ENCODE assay signal across 11 cellular contexts in genomic region chr2:120818441-120818920, GRCh38.
DNase-seq lines count a peak whose midpoint lies in the region; ATAC-seq and TF ChIP-seq lines count a peak whose summit lies in the region.
"Had no signal": no experiment of that assay in that cellular context is flagged by ENCODE, and none has a peak within 500 bp of the region (broad histone marks: within the 10 kb centered on the region; RNA-seq: fewer than 3 reads in every experiment).

No MANE protein-coding gene starts in this region.

- no peak overlapping the region for H3K4me3 Mint-ChIP-seq in chondrocyte (ENCODE audit: unreplicated experiment)
- H3K4me3 Mint-ChIP-seq in activated T-cell treated with anti-CD3 and anti-CD28 coated beads, Interleukin-2, amount 50 U/mL, for 4 hours: no peak overlapping the region
- H3K4me3 Mint-ChIP-seq: central memory CD8-positive, alpha-beta T cell had no signal

- no peak for TF ChIP-seq POLR2A in esophagus squamous epithelium (IDR thresholded peaks at IDR 0.05)

- peaks cover 3% of the 10 kb centered on the region for H3K36me3 Mint-ChIP-seq in chondrocyte (ENCODE audit: low read depth)
- H3K36me3 Mint-ChIP-seq in activated T-cell treated with anti-CD3 and anti-CD28 coated beads, Interleukin-2, amount 50 U/mL, for 4 hours (ENCODE audit: insufficient read depth): no peaks in the 10 kb centered on the region

- no peaks in the 10 kb centered on the region for H3K27me3 Mint-ChIP-seq in chondrocyte (ENCODE audit: low read depth)
- no peaks in the 10 kb centered on the region for H3K27me3 Mint-ChIP-seq in activated T-cell treated with anti-CD3 and anti-CD28 coated beads, Interleukin-2, amount 50 U/mL, for 4 hours (ENCODE audit: low read depth)

- H3K27ac Mint-ChIP-seq in chondrocyte (ENCODE audit: unreplicated experiment): peak overlapping the region; percentile 49

- CTCF ChIA-PET in AG04450 (lab: Charles Lee): no interaction called here

- H3K27ac ChIP-seq in AG04450 (ENCODE audit: low read depth, low read length): peak overlapping the region; percentile 67
- peak overlapping the region; percentile 56 for H3K27ac ChIP-seq in muscle layer of colon (ENCODE audit: low read depth, low read length)
- no peak overlapping the region for H3K27ac ChIP-seq in esophagus squamous epithelium
- no peak overlapping the region for H3K27ac ChIP-seq in foreskin keratinocyte
- H3K27ac ChIP-seq: C4-2B had no signal

- H3K9me3 Mint-ChIP-seq in chondrocyte (ENCODE audit: low read depth): no peaks in the 10 kb centered on the region
- no peaks in the 10 kb centered on the region for H3K9me3 Mint-ChIP-seq in activated T-cell treated with anti-CD3 and anti-CD28 coated beads, Interleukin-2, amount 50 U/mL, for 4 hours
- H3K9me3 Mint-ChIP-seq: central memory CD8-positive, alpha-beta T cell had no signal

- no peak for ATAC-seq in activated T-cell treated with anti-CD3 and anti-CD28 coated beads, Interleukin-2, amount 50 U/mL, for 4 hours
- no peak for ATAC-seq in foreskin keratinocyte

- DNase-seq in AG04450 (ENCODE audit: low read depth, low spot score) (peak; percentile 72), HS-5 (ENCODE audit: low read depth) (peak; percentile 68), chondrocyte (ENCODE audit: low spot score) (peak; percentile 65), esophagus squamous epithelium (lab: John Stamatoyannopoulos, UW) (no peak), NK-92 (lab: John Stamatoyannopoulos, UW; ENCODE audit: unreplicated experiment) (no peak), foreskin keratinocyte (no peak)
- DNase-seq in activated T-cell treated with anti-CD3 and anti-CD28 coated beads, Interleukin-2, amount 50 U/mL, for 4 hours: no peak
- DNase-seq: NCI-H1694 had no signal

- H3K36me3 ChIP-seq in muscle layer of colon (ENCODE audit: insufficient read depth, low read length): no peaks in the 10 kb centered on the region
- H3K36me3 ChIP-seq in esophagus squamous epithelium: no peaks in the 10 kb centered on the region

- H3K4me1 Mint-ChIP-seq in chondrocyte (ENCODE audit: low read depth): peaks cover 33% of the 10 kb centered on the region
- no peaks in the 10 kb centered on the region for H3K4me1 Mint-ChIP-seq in activated T-cell treated with anti-CD3 and anti-CD28 coated beads, Interleukin-2, amount 50 U/mL, for 4 hours (ENCODE audit: low read depth)
- H3K4me1 Mint-ChIP-seq: central memory CD8-positive, alpha-beta T cell had no signal

- H3K9me3 ChIP-seq in AG04450 (ENCODE audit: control insufficient read depth, insufficient read depth, low read length): no peaks in the 10 kb centered on the region; the same call in 1 of the 2 replicates
- no peaks in the 10 kb centered on the region for H3K9me3 ChIP-seq in muscle layer of colon (ENCODE audit: low read length)
- H3K9me3 ChIP-seq in esophagus squamous epithelium: no peaks in the 10 kb centered on the region

- H3K9ac ChIP-seq in muscle layer of colon (ENCODE audit: low read length): no peak overlapping the region

- WGBS in esophagus squamous epithelium, 2 donors: 49 to 56% methylated on average over 8 to 10 of the region's 10 CpGs

- H3K4me3 ChIP-seq in AG04450 (ENCODE audit: low read depth, low read length) (no peak overlapping the region), muscle layer of colon (ENCODE audit: low read depth in 1 of 2, low read length in 2 of 2) (no peak overlapping the region), esophagus squamous epithelium (no peak overlapping the region)

- POLR2A ChIA-PET in AG04450 (lab: Yijun Ruan, JAX): interaction anchor here (2.6 kb wide), 1 partner anchor 82 kb away, joined by 14 read pairs; the partner anchor contains the start of gene GLI2

- intact Hi-C loops in esophagus squamous epithelium (cut with DNase I): no loop called here

- TF ChIP-seq CTCF in AG04450 (IDR thresholded peaks at IDR 0.05; ENCODE audit: low read depth, low read length): no peak
- no peak for TF ChIP-seq CTCF in chondrocyte (IDR thresholded peaks at IDR 0.05)
- TF ChIP-seq CTCF in esophagus squamous epithelium (IDR thresholded peaks at IDR 0.05): no peak
- no peak for TF ChIP-seq CTCF in foreskin keratinocyte (conservative IDR thresholded peaks at IDR 0.05)

- H3K4me1 ChIP-seq in muscle layer of colon (ENCODE audit: insufficient read depth, low read length) (peaks cover 43% of the 10 kb centered on the region), esophagus squamous epithelium (peaks cover 0 to 25% (median 10%) of the 10 kb centered on the region in 3 donors), foreskin keratinocyte (no peaks in the 10 kb centered on the region)

- H3K27me3 ChIP-seq in AG04450 (ENCODE audit: control insufficient read depth, insufficient read depth, low read length): no peaks in the 10 kb centered on the region
- no peaks in the 10 kb centered on the region for H3K27me3 ChIP-seq in muscle layer of colon (ENCODE audit: control insufficient read depth in 1 of 2, insufficient read depth in 2 of 2, low read length in 2 of 2)
- H3K27me3 ChIP-seq in esophagus squamous epithelium: peaks cover 0 to 62% (median 0%) of the 10 kb centered on the region in 4 donors
- no peaks in the 10 kb centered on the region for H3K27me3 ChIP-seq in foreskin keratinocyte

Comparison
In these comparisons a context has a peak if more than half of its experiments do, and no peak if none do; other contexts are left out.
1. DNase-seq: peak in AG04450 (single experiment), HS-5 (single experiment) and chondrocyte (single experiment); none in esophagus squamous epithelium (single experiment), activated T-cell treated with anti-CD3 and anti-CD28 coated beads, Interleukin-2, amount 50 U/mL, for 4 hours (single experiment), NK-92 (single experiment) and foreskin keratinocyte (0 of 2).
2. H3K27ac ChIP-seq: peak in AG04450 (single experiment) and muscle layer of colon (single experiment); none in esophagus squamous epithelium (0 of 4) and foreskin keratinocyte (single experiment).